Comparison of ENCODE assay signal across 32 cellular contexts in the genomic region with DNA sequence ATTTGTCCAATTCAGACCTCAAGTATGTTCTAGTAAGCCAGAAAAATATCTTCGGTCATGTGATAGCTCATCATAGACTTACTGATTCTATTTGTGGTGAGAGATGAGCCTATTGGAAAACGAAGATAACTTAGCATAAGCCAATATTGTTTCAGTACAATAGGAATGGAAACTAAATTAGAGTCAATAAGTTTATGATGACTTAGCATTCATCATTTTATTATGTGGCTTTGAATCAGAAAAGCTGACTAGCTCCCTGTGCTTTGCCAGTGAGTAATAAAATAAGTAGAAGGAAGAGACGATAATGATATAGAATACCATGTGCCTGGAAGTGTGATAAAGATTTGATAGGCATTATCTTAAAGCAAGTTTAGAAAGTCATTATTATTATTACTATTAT.
"Had no signal": no experiment of that assay in that cellular context is flagged by ENCODE, and none has a peak within 500 bp of the region (broad histone marks: within the 10 kb centered on the region; RNA-seq: fewer than 3 reads in every experiment).

No MANE protein-coding gene starts in this region.

- H3K27me3 ChIP-seq: adrenal gland, body of pancreas, brain microvascular endothelial cell had no signal

- H3K9me3 ChIP-seq: adrenal gland, body of pancreas, breast epithelium had no signal

- H3K36me3 ChIP-seq: adrenal gland, brain microvascular endothelial cell, breast epithelium had no signal

- H3K27ac ChIP-seq: adrenal gland, body of pancreas, brain microvascular endothelial cell, breast epithelium, VCaP had no signal

- FAIRE-seq: astrocyte, TTC549 had no signal

- H3K4me1 ChIP-seq: adrenal gland, body of pancreas, breast epithelium had no signal

- ATAC-seq: activated CD8-positive, alpha-beta T cell treated with anti-CD3 and anti-CD28 coated beads for 36 hours; activated naive CD4-positive, alpha-beta T cell treated with anti-CD3 and anti-CD28 coated beads, Interleukin-2, amount 50 U/mL, for 72 hours; activated T-cell treated with anti-CD3 and anti-CD28 coated beads, Interleukin-2, amount 50 U/mL, for 4 hours; activated T-cell treated with anti-CD3 and anti-CD28 coated beads, Interleukin-2, amount 50 U/mL, for 72 hours; activated T-helper 17 cell treated with anti-CD3 and anti-CD28 coated beads, Interleukin-2, amount 50 U/mL, for 72 hours; body of pancreas had no signal

- H3K4me3 ChIP-seq: adrenal gland, body of pancreas, breast epithelium had no signal

- DNase-seq: activated B cell treated with CpG ODN at 0.5 μM for 24 hours; activated CD4-positive, alpha-beta memory T cell treated with anti-CD3 and anti-CD28 coated beads for 36 hours; activated CD4-positive, alpha-beta T cell treated with anti-CD3 and anti-CD28 coated beads for 4 hours; activated CD4-positive, alpha-beta T cell treated with anti-CD3 and anti-CD28 coated beads, Interleukin-2, amount 10 ng/mL, durations not matched to agents 24 days and 14 days; activated CD4-positive, alpha-beta T cell treated with anti-CD3 and anti-CD28 coated beads, Interleukin-2, amount 50 U/mL, for 1 hour; activated CD4-positive, alpha-beta T cell treated with anti-CD3 and anti-CD28 coated beads, Interleukin-2, amount 50 U/mL, for 4 hours; activated CD4-positive, CD25-positive, alpha-beta regulatory T cell treated with anti-CD3 and anti-CD28 coated beads, Interleukin-2, amount 50 U/mL, for 72 hours; activated CD8-positive, alpha-beta memory T cell treated with anti-CD3 and anti-CD28 coated beads, Interleukin-2, amount 50 U/mL, for 4 hours; activated CD8-positive, alpha-beta T cell treated with anti-CD3 and anti-CD28 coated beads for 36 hours; activated effector memory CD4-positive, alpha-beta T cell treated with anti-CD3 and anti-CD28 coated beads, Interleukin-2, amount 50 U/mL, for 16 hours; activated gamma-delta T cell treated with Interleukin-2 at 50 U/mL for 16 hours; activated naive CD4-positive, alpha-beta T cell; activated naive CD4-positive, alpha-beta T cell treated with anti-CD3 and anti-CD28 coated beads for 36 hours; activated naive CD4-positive, alpha-beta T cell treated with anti-CD3 and anti-CD28 coated beads, Interleukin-2, amount 50 U/mL, for 16 hours; activated naive CD8-positive, alpha-beta T cell treated with anti-CD3 and anti-CD28 coated beads for 36 hours; activated T-cell treated with anti-CD3 and anti-CD28 coated beads for 4 hours; activated T-cell treated with anti-CD3 and anti-CD28 coated beads, Interleukin-2, amount 50 U/mL, for 1 hour; activated T-cell treated with anti-CD3 and anti-CD28 coated beads, Interleukin-2, amount 50 U/mL, for 4 hours; activated T-cell treated with anti-CD3 and anti-CD28 coated beads, Interleukin-2, amount 50 U/mL, for 72 hours; adrenal gland; amniotic stem cell; aorta; body of pancreas; brain microvascular endothelial cell; central memory CD4-positive, alpha-beta T cell; T-helper 9 cell had no signal
